Comparison of ENCODE assay signal across 13 cellular contexts in the genomic region with DNA sequence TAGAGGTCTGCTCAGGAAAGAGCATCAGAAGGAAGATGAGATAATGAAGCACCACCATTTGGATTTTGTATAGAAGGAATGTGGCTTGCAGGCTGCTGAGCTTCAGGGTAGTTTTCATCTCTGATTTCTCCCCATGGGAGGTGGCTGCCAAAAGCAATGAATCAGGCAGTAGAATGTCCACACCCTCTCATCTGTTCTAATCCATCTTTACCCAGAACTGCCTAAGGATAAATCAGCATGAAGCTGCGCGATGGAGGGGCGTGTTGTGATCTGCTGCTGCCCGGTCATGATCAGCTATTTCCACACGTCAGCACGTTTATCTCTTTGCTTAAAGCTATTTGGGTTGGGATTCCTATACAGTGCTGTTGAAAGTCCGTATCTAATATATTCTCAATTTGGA.
"Had no signal": no experiment of that assay in that cellular context is flagged by ENCODE, and none has a peak within 500 bp of the region (broad histone marks: within the 10 kb centered on the region; RNA-seq: fewer than 3 reads in every experiment).

No MANE protein-coding gene starts in this region.

- DNase-seq: activated CD4-positive, alpha-beta memory T cell treated with anti-CD3 and anti-CD28 coated beads for 36 hours; activated CD4-positive, alpha-beta T cell treated with anti-CD3 and anti-CD28 coated beads for 48 hours; activated naive CD4-positive, alpha-beta T cell treated with Interleukin-2 at 50 U/mL for 16 hours; activated naive CD8-positive, alpha-beta T cell treated with anti-CD3 and anti-CD28 coated beads for 36 hours; activated T-cell treated with anti-CD3 and anti-CD28 coated beads, Interleukin-2, amount 50 U/mL, for 48 hours; colonic mucosa; hippocampal formation; left ventricle myocardium inferior; stimulated activated CD4-positive, alpha-beta T cell treated with anti-CD3 and anti-CD28 coated beads, Interleukin-1b, Interleukin-23, amount 100 ng/mL, for 48 hours; substantia nigra; T-helper 17 cell; tibial artery had no signal

- H3K4me3 ChIP-seq: colonic mucosa, left ventricle myocardium inferior, prostate gland, tibial artery had no signal

- H3K36me3 ChIP-seq: colonic mucosa, left ventricle myocardium inferior, prostate gland, tibial artery had no signal

- H3K27me3 ChIP-seq: colonic mucosa had no signal

- H3K27ac ChIP-seq: colonic mucosa, left ventricle myocardium inferior, prostate gland, tibial artery had no signal

- H3K4me1 ChIP-seq: colonic mucosa, left ventricle myocardium inferior, prostate gland, tibial artery had no signal

- H3K9me3 ChIP-seq: colonic mucosa, left ventricle myocardium inferior, prostate gland, tibial artery had no signal
